In the genomic region with DNA sequence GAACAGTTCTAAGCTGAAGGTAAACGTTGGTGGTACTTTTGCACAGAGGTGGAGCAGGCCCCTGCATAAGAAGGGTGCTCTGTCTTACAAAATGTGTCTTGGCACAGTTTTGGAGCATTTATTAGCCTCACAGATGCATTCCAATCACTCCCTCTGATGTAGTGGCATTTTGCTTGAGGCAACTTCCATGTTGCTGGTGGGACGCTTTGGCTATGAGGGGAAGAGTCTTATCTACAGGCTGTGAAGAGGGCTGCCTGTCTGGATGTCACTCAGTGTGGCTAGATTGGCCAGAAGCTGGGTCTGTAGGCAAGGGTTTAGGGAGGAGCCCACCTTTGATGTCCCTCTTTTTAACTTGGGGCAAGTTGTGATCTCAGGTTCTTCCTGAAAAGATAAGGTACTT, we compare ENCODE assay signal across 1 cellular context.
A peak's percentile ranks its signal among the peaks of the same experiment; 100 is the strongest.
TF ChIP-seq lines count a peak whose summit lies in the region.

No MANE protein-coding gene starts in this region.

TF ChIP-seq in HepG2, 621 proteins besides CTCF, POLR2A, EP300 and RAD21:
- TF ChIP-seq CCDC6 (CRISPR knock-in tag; IDR thresholded peaks at IDR 0.05) (no peak), ZNF468 (CRISPR knock-in tag; IDR thresholded peaks at IDR 0.05) (no peak), POLR2AphosphoS5 (IDR thresholded peaks at IDR 0.05; ENCODE audit: low read depth, low read length) (peak; percentile 23; the same call in 1 of the 2 replicates)
- TF ChIP-seq, protein P1, sequence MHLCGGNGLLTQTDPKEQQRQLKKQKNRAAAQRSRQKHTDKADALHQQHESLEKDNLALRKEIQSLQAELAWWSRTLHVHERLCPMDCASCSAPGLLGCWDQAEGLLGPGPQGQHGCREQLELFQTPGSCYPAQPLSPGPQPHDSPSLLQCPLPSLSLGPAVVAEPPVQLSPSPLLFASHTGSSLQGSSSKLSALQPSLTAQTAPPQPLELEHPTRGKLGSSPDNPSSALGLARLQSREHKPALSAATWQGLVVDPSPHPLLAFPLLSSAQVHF (CRISPR knock-in tag; IDR thresholded peaks at IDR 0.05): no peak
